In genomic region chr6:3383525-3383924, GRCh38 we compare ENCODE assay signal across 12 cellular contexts.
DNase-seq lines count a peak whose midpoint lies in the region; ATAC-seq lines count a peak whose summit lies in the region.
"Had no signal": no experiment of that assay in that cellular context is flagged by ENCODE, and none has a peak within 500 bp of the region (broad histone marks: within the 10 kb centered on the region; RNA-seq: fewer than 3 reads in every experiment).

No MANE protein-coding gene starts in this region.

- DNase-seq in EH (ENCODE audit: low read depth) = peak; percentile 38
- DNase-seq in LoVo (ENCODE audit: low spot score) = peak; percentile 78
- DNase-seq in caudate nucleus (lab: John Stamatoyannopoulos, UW) = peak in 1 of 61 donors; percentile 19
- peak; percentile 73 for DNase-seq in mucosa of gallbladder (ENCODE audit: low spot score)
- no peak for DNase-seq in NCI-H1436 treated with DMSO at 0.1 percent for 48 hours (lab: John Stamatoyannopoulos, UW)
- no peak for DNase-seq in SW480 (ENCODE audit: low spot score)
- no peak for DNase-seq in NCI-H187 (lab: John Stamatoyannopoulos, UW)
- DNase-seq: activated CD8-positive, alpha-beta T cell treated with anti-CD3 and anti-CD28 coated beads, Interleukin-2, amount 10 ng/mL, durations not matched to agents 7 days and 5 days; CD4-positive, alpha-beta T cell; cerebellar nuclear complex; NCI-H187 treated with DMSO at 0.1 percent for 48 hours had no signal

- peak overlapping the region; percentile 47 for H3K27ac ChIP-seq in caudate nucleus (ENCODE audit: low read depth, low read length)

- no peak for ATAC-seq in GM21526 (IDR thresholded peaks at IDR 0.05; ENCODE audit: low FRiP score, unreplicated experiment)
- ATAC-seq: activated CD8-positive, alpha-beta T cell treated with anti-CD3 and anti-CD28 coated beads, Interleukin-2, amount 10 ng/mL, durations not matched to agents 7 days and 5 days had no signal

Comparison
In these comparisons a context has a peak if more than half of its experiments do, and no peak if none do; other contexts are left out.
1. DNase-seq: peak in EH (single experiment), LoVo (single experiment) and mucosa of gallbladder (single experiment); none in NCI-H1436 treated with DMSO at 0.1 percent for 48 hours (single experiment), SW480 (single experiment) and NCI-H187 (0 of 2).